1 cellular context compared by ENCODE assay signal in genomic region chr9:128723866-128724743, GRCh38.
TF ChIP-seq lines count a peak whose summit lies in the region.

ZDHHC12 (minus strand) TSS chr9:128724127; CDS start chr9:128724093, 34 bp downstream.

TF ChIP-seq in GM12878, 131 proteins besides CTCF, POLR2A, EP300 and RAD21 (continued from another document and continues in another):
- TF ChIP-seq, protein P1, sequence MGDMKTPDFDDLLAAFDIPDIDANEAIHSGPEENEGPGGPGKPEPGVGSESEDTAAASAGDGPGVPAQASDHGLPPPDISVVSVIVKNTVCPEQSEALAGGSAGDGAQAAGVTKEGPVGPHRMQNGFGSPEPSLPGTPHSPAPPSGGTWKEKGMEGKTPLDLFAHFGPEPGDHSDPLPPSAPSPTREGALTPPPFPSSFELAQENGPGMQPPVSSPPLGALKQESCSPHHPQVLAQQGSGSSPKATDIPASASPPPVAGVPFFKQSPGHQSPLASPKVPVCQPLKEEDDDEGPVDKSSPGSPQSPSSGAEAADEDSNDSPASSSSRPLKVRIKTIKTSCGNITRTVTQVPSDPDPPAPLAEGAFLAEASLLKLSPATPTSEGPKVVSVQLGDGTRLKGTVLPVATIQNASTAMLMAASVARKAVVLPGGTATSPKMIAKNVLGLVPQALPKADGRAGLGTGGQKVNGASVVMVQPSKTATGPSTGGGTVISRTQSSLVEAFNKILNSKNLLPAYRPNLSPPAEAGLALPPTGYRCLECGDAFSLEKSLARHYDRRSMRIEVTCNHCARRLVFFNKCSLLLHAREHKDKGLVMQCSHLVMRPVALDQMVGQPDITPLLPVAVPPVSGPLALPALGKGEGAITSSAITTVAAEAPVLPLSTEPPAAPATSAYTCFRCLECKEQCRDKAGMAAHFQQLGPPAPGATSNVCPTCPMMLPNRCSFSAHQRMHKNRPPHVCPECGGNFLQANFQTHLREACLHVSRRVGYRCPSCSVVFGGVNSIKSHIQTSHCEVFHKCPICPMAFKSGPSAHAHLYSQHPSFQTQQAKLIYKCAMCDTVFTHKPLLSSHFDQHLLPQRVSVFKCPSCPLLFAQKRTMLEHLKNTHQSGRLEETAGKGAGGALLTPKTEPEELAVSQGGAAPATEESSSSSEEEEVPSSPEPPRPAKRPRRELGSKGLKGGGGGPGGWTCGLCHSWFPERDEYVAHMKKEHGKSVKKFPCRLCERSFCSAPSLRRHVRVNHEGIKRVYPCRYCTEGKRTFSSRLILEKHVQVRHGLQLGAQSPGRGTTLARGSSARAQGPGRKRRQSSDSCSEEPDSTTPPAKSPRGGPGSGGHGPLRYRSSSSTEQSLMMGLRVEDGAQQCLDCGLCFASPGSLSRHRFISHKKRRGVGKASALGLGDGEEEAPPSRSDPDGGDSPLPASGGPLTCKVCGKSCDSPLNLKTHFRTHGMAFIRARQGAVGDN (IDR thresholded peaks at IDR 0.05): peak; percentile 14
- TF ChIP-seq CHD2 (IDR thresholded peaks at IDR 0.05; ENCODE audit: borderline replicate concordance, low read depth, low read length): peak; percentile 74; the same call in 1 of the 2 replicates
- TF ChIP-seq HCFC1 (IDR thresholded peaks at IDR 0.05; ENCODE audit: low read length): no peak; the same call in none of the 2 replicates
- 0 out of 2 replicates have a peak, but pooled peaks have one; percentile 10 for TF ChIP-seq RCOR1 (conservative IDR thresholded peaks at IDR 0.05; ENCODE audit: low read depth, low read length)
- peak; percentile 80 for TF ChIP-seq NRF1 (conservative IDR thresholded peaks at IDR 0.05; ENCODE audit: low read depth, low read length)
- 0 out of 2 replicates have a peak, but pooled peaks have one; percentile 28 for TF ChIP-seq DPF2 (IDR thresholded peaks at IDR 0.05)
- peak; percentile 89 for TF ChIP-seq IKZF1 (conservative IDR thresholded peaks at IDR 0.05)
- TF ChIP-seq ZBTB11 (CRISPR knock-in tag; IDR thresholded peaks at IDR 0.05): no peak
- no peak for TF ChIP-seq NFIC (IDR thresholded peaks at IDR 0.05; ENCODE audit: low read depth, low read length)
- peak; percentile 53; the same call in 1 of the 2 replicates for TF ChIP-seq CREB1 (IDR thresholded peaks at IDR 0.05; ENCODE audit: low read depth)
- TF ChIP-seq, protein P2, sequence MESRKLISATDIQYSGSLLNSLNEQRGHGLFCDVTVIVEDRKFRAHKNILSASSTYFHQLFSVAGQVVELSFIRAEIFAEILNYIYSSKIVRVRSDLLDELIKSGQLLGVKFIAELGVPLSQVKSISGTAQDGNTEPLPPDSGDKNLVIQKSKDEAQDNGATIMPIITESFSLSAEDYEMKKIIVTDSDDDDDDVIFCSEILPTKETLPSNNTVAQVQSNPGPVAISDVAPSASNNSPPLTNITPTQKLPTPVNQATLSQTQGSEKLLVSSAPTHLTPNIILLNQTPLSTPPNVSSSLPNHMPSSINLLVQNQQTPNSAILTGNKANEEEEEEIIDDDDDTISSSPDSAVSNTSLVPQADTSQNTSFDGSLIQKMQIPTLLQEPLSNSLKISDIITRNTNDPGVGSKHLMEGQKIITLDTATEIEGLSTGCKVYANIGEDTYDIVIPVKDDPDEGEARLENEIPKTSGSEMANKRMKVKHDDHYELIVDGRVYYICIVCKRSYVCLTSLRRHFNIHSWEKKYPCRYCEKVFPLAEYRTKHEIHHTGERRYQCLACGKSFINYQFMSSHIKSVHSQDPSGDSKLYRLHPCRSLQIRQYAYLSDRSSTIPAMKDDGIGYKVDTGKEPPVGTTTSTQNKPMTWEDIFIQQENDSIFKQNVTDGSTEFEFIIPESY (IDR thresholded peaks at IDR 0.05): no peak
- TF ChIP-seq BHLHE40 (IDR thresholded peaks at IDR 0.05; ENCODE audit: borderline replicate concordance in 1 of 2, low read depth in 2 of 2, low read length in 1 of 2): peak in 1 of 2 experiments; percentile 8; a peak in 1 of 4 replicates
- TF ChIP-seq ZNF622 (IDR thresholded peaks at IDR 0.05): no peak
- no peak for TF ChIP-seq WRNIP1 (IDR thresholded peaks at IDR 0.05; ENCODE audit: borderline replicate concordance, low read depth, low read length)
- TF ChIP-seq, protein P3, sequence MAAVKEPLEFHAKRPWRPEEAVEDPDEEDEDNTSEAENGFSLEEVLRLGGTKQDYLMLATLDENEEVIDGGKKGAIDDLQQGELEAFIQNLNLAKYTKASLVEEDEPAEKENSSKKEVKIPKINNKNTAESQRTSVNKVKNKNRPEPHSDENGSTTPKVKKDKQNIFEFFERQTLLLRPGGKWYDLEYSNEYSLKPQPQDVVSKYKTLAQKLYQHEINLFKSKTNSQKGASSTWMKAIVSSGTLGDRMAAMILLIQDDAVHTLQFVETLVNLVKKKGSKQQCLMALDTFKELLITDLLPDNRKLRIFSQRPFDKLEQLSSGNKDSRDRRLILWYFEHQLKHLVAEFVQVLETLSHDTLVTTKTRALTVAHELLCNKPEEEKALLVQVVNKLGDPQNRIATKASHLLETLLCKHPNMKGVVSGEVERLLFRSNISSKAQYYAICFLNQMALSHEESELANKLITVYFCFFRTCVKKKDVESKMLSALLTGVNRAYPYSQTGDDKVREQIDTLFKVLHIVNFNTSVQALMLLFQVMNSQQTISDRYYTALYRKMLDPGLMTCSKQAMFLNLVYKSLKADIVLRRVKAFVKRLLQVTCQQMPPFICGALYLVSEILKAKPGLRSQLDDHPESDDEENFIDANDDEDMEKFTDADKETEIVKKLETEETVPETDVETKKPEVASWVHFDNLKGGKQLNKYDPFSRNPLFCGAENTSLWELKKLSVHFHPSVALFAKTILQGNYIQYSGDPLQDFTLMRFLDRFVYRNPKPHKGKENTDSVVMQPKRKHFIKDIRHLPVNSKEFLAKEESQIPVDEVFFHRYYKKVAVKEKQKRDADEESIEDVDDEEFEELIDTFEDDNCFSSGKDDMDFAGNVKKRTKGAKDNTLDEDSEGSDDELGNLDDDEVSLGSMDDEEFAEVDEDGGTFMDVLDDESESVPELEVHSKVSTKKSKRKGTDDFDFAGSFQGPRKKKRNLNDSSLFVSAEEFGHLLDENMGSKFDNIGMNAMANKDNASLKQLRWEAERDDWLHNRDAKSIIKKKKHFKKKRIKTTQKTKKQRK (IDR thresholded peaks at IDR 0.05; ENCODE audit: low read depth, low read length): no peak
- no peak for TF ChIP-seq RBBP5 (conservative IDR thresholded peaks at IDR 0.05)
- no peak for TF ChIP-seq SIN3A (IDR thresholded peaks at IDR 0.05; ENCODE audit: low read depth, low read length)
- no peak for TF ChIP-seq CBX5 (IDR thresholded peaks at IDR 0.05; ENCODE audit: low read depth)
- TF ChIP-seq RFX5 (IDR thresholded peaks at IDR 0.05; ENCODE audit: low read depth, low read length): 0 out of 2 replicates have a peak, but pooled peaks have one; percentile 5
- no peak for TF ChIP-seq TCF7 (IDR thresholded peaks at IDR 0.05; ENCODE audit: borderline replicate concordance)
- TF ChIP-seq TCF3 (IDR thresholded peaks at IDR 0.05; ENCODE audit: borderline replicate concordance, insufficient read depth, low read depth, low read length): no peak; the same call in 1 of the 2 replicates
- no peak for TF ChIP-seq ESRRA (IDR thresholded peaks at IDR 0.05; ENCODE audit: low read length)
- no peak for TF ChIP-seq CEBPB (IDR thresholded peaks at IDR 0.05; ENCODE audit: borderline replicate concordance in 1 of 2, low read depth in 2 of 2, low read length in 2 of 2)
- TF ChIP-seq, protein P4, sequence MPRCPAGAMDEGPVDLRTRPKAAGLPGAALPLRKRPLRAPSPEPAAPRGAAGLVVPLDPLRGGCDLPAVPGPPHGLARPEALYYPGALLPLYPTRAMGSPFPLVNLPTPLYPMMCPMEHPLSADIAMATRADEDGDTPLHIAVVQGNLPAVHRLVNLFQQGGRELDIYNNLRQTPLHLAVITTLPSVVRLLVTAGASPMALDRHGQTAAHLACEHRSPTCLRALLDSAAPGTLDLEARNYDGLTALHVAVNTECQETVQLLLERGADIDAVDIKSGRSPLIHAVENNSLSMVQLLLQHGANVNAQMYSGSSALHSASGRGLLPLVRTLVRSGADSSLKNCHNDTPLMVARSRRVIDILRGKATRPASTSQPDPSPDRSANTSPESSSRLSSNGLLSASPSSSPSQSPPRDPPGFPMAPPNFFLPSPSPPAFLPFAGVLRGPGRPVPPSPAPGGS (IDR thresholded peaks at IDR 0.05; ENCODE audit: borderline replicate concordance, insufficient read depth, low read depth, low read length, poor library complexity, severe bottlenecking): peak; percentile 29
- no peak for TF ChIP-seq NR2C2 (IDR thresholded peaks at IDR 0.05; ENCODE audit: borderline replicate concordance, control insufficient read depth, insufficient read length, low read depth)
- peak; percentile 94 for TF ChIP-seq ZNF217 (IDR thresholded peaks at IDR 0.05)
- 0 out of 2 replicates have a peak, but pooled peaks have one; percentile 2 for TF ChIP-seq RUNX3 (IDR thresholded peaks at IDR 0.05; ENCODE audit: low read length)
- TF ChIP-seq JUNB (IDR thresholded peaks at IDR 0.05): no peak
- peak; percentile 44 for TF ChIP-seq KLF5 (IDR thresholded peaks at IDR 0.05; ENCODE audit: partially characterized antibody)
- TF ChIP-seq SIX5 (IDR thresholded peaks at IDR 0.05; ENCODE audit: low read depth, low read length, severe bottlenecking): no peak
- peak; percentile 87 for TF ChIP-seq SMAD5 (IDR thresholded peaks at IDR 0.05; ENCODE audit: low read depth)
- peak; percentile 90 for TF ChIP-seq BACH1 (IDR thresholded peaks at IDR 0.05; ENCODE audit: borderline replicate concordance)
- no peak for TF ChIP-seq PAX5 (IDR thresholded peaks at IDR 0.05; ENCODE audit: borderline replicate concordance, low read depth, low read length)
- peak; percentile 47 for TF ChIP-seq FOS (IDR thresholded peaks at IDR 0.05; ENCODE audit: borderline replicate concordance, extremely low read depth, insufficient read length)
- no peak for TF ChIP-seq NFYA (IDR thresholded peaks at IDR 0.05; ENCODE audit: borderline replicate concordance, low read depth, low read length)
- TF ChIP-seq SMARCA5 (IDR thresholded peaks at IDR 0.05): peak; percentile 100
- TF ChIP-seq JUND (IDR thresholded peaks at IDR 0.05; ENCODE audit: low read depth, low read length): no peak
- peak; percentile 89 for TF ChIP-seq PML (IDR thresholded peaks at IDR 0.05; ENCODE audit: low read length)
- TF ChIP-seq ASH2L (IDR thresholded peaks at IDR 0.05; ENCODE audit: borderline replicate concordance, low read depth): no peak
- TF ChIP-seq CHD1 (IDR thresholded peaks at IDR 0.05; ENCODE audit: low read depth, low read length): 0 out of 2 replicates have a peak, but pooled peaks have one; percentile 56
- TF ChIP-seq ATF2 (IDR thresholded peaks at IDR 0.05; ENCODE audit: low read length): no peak
- TF ChIP-seq, protein P5, sequence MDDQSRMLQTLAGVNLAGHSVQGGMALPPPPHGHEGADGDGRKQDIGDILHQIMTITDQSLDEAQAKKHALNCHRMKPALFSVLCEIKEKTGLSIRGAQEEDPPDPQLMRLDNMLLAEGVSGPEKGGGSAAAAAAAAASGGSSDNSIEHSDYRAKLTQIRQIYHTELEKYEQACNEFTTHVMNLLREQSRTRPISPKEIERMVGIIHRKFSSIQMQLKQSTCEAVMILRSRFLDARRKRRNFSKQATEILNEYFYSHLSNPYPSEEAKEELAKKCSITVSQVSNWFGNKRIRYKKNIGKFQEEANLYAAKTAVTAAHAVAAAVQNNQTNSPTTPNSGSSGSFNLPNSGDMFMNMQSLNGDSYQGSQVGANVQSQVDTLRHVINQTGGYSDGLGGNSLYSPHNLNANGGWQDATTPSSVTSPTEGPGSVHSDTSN (IDR thresholded peaks at IDR 0.05; ENCODE audit: insufficient replicate concordance, low read depth, low read length): peak; percentile 24
- peak; percentile 79 for TF ChIP-seq MXI1 (IDR thresholded peaks at IDR 0.05; ENCODE audit: low read depth, low read length)
- TF ChIP-seq POLR2AphosphoS2 (IDR thresholded peaks at IDR 0.05; ENCODE audit: low read depth, low read length): peak; percentile 79
- TF ChIP-seq TARDBP (IDR thresholded peaks at IDR 0.05; ENCODE audit: borderline replicate concordance): peak; percentile 42; the same call in 1 of the 2 replicates
- TF ChIP-seq MEF2B (IDR thresholded peaks at IDR 0.05; ENCODE audit: partially characterized antibody, poor library complexity, severe bottlenecking): no peak
- no peak for TF ChIP-seq ZNF274 (IDR thresholded peaks at IDR 0.05; ENCODE audit: insufficient read depth, insufficient read length)
- 0 out of 2 replicates have a peak, but pooled peaks have one; percentile 37 for TF ChIP-seq ZNF24 (IDR thresholded peaks at IDR 0.05)
- TF ChIP-seq ZNF207 (IDR thresholded peaks at IDR 0.05; ENCODE audit: borderline replicate concordance): peak; percentile 27; the same call in 1 of the 2 replicates
- TF ChIP-seq SMAD1 (IDR thresholded peaks at IDR 0.05; ENCODE audit: low read depth, partially characterized antibody): no peak
- no peak for TF ChIP-seq SRF (IDR thresholded peaks at IDR 0.05; ENCODE audit: low read depth in 2 of 2, low read length in 2 of 2)
- no peak for TF ChIP-seq SREBF1 (IDR thresholded peaks at IDR 0.05; ENCODE audit: low read length)
